8 cellular contexts compared by ENCODE assay signal in genomic region chr19:45467456-45468158, GRCh38.
DNase-seq lines count a peak whose midpoint lies in the region; TF ChIP-seq lines count a peak whose summit lies in the region.

Gene FOSB, plus strand, starts transcription at chr19:45467996. Its CDS starts 591 bp downstream, at chr19:45468587.

- TF ChIP-seq CTCF in GM20000 (IDR thresholded peaks at IDR 0.05; ENCODE audit: extremely low read depth, missing control alignments): no peak

- peak; percentile 68 for DNase-seq in CMK (ENCODE audit: low read depth)
- peak; percentile 96 for DNase-seq in GM20000 (ENCODE audit: low spot score)
- peak; percentile 95 for DNase-seq in HuH-7.5 (ENCODE audit: low spot score)
- peak; percentile 97 for DNase-seq in OCI-M1 (lab: John Stamatoyannopoulos, UW)
- DNase-seq in activated T-cell treated with anti-CD3 and anti-CD28 coated beads, Interleukin-2, amount 50 U/mL, for 1 hour: peak; percentile 95
- DNase-seq in erythroblast (lab: John Stamatoyannopoulos, UW): peak; percentile 95 to 98
- DNase-seq in stimulated activated CD8-positive, alpha-beta memory T cell treated with anti-CD3 and anti-CD28 coated beads, Interleukin-4, amount 100 ng/mL, for 4 hours (ENCODE audit: low read depth in 2 of 2, low spot score in 1 of 2): peak; percentile 88 to 89

- H3K4me1 ChIP-seq in mucosa of rectum (ENCODE audit: control insufficient read depth in 2 of 2, insufficient read depth in 2 of 2, low read length in 2 of 2): peaks cover 26 to 31% of the 10 kb centered on the region in 2 donors

- H3K9ac ChIP-seq in mucosa of rectum (ENCODE audit: low read depth in 1 of 2, low read length in 2 of 2): peak within 1 kb of the TSS; percentile 84 to 99

- H3K4me3 ChIP-seq in mucosa of rectum (ENCODE audit: low read length in 2 of 2): peak within 1 kb of the TSS; percentile 99

- peak within 1 kb of the TSS; percentile 95 to 99 for H3K27ac ChIP-seq in mucosa of rectum (ENCODE audit: low read depth in 2 of 2, low read length in 2 of 2)

- TF ChIP-seq POLR2A in erythroblast (IDR thresholded peaks at IDR 0.05; ENCODE audit: low read length): peak; percentile 90

- H3K36me3 ChIP-seq in mucosa of rectum (ENCODE audit: control insufficient read depth in 2 of 2, insufficient read depth in 2 of 2, low read length in 2 of 2): no peaks in the 10 kb centered on the region

- H3K27me3 ChIP-seq in mucosa of rectum (ENCODE audit: control insufficient read depth in 2 of 2, insufficient read depth in 2 of 2, low read length in 2 of 2): peaks cover 0 to 8% of the 10 kb centered on the region in 2 donors

- no peaks in the 10 kb centered on the region for H3K9me3 ChIP-seq in mucosa of rectum (ENCODE audit: control insufficient read depth in 2 of 2, low read length in 2 of 2)

Comparison
In these comparisons a context has a peak if more than half of its experiments do, and no peak if none do; other contexts are left out.
1. Peak in every context shown above with its lines: DNase-seq, H3K4me3 ChIP-seq and H3K27ac ChIP-seq.